In genomic region chr4:103754844-103755243, GRCh38 we compare ENCODE assay signal across 17 cellular contexts. TPM values are rescaled to one million over a fixed set of nuclear protein-coding genes. Genes with fewer than 3 reads are reported as not detected.
DNase-seq lines count a peak whose midpoint lies in the region; ATAC-seq and TF ChIP-seq lines count a peak whose summit lies in the region.
"Had no signal": no experiment of that assay in that cellular context is flagged by ENCODE, and none has a peak within 500 bp of the region (broad histone marks: within the 10 kb centered on the region; RNA-seq: fewer than 3 reads in every experiment).

No MANE protein-coding gene starts in this region.

- no peaks in the 10 kb centered on the region for H3K9me3 ChIP-seq in CD4-positive, alpha-beta T cell (ENCODE audit: control insufficient read depth, low read length)
- H3K9me3 ChIP-seq: Peyer's patch, psoas muscle had no signal

- peak; percentile 22 for ATAC-seq in stimulated activated effector memory CD8-positive, alpha-beta T cell treated with anti-CD3 and anti-CD28 coated beads, Interleukin-12 subunit alpha, Interleukin-12 subunit beta, amount 100 ng/mL, for 72 hours
- no peak for ATAC-seq in CD4-positive, alpha-beta T cell (ENCODE audit: poor library complexity)
- ATAC-seq: activated naive CD8-positive, alpha-beta T cell treated with anti-CD3 and anti-CD28 coated beads, Interleukin-2, amount 50 U/mL, for 24 hours had no signal

- POLR2A ChIA-PET in CD4-positive, alpha-beta T cell (lab: Charles Lee): no interaction called here

- H3K27me3 ChIP-seq in CD4-positive, alpha-beta T cell (ENCODE audit: control insufficient read depth, insufficient read depth, low read length): no peaks in the 10 kb centered on the region
- H3K27me3 ChIP-seq: heart left ventricle, Peyer's patch had no signal

- H3K36me3 Mint-ChIP-seq in stimulated activated effector memory CD8-positive, alpha-beta T cell treated with anti-CD3 and anti-CD28 coated beads, Interleukin-12 subunit alpha, Interleukin-12 subunit beta, amount 100 ng/mL, for 72 hours: no peaks in the 10 kb centered on the region
- no peaks in the 10 kb centered on the region for H3K36me3 Mint-ChIP-seq in CD4-positive, alpha-beta T cell (ENCODE audit: low read depth)
- H3K36me3 Mint-ChIP-seq in HFFc6 (ENCODE audit: low read depth): no peaks in the 10 kb centered on the region
- H3K36me3 Mint-ChIP-seq: mesothelial cell of epicardium had no signal

- TF ChIP-seq CTCF in fibroblast of the aortic adventitia (IDR thresholded peaks at IDR 0.05; ENCODE audit: insufficient read depth, low read length) (no peak), HFFc6 (IDR thresholded peaks at IDR 0.05) (no peak)
- no peak for TF ChIP-seq CTCF in CD4-positive, alpha-beta T cell (IDR thresholded peaks at IDR 0.05)

- peak; percentile 0 for DNase-seq in DMS 273 (lab: John Stamatoyannopoulos, UW; ENCODE audit: unreplicated experiment)
- no peak for DNase-seq in DMS 273 treated with DMSO at 0.1 percent for 48 hours (lab: John Stamatoyannopoulos, UW)
- peak; percentile 74 for DNase-seq in NCI-H69 (lab: John Stamatoyannopoulos, UW)
- DNase-seq in fibroblast of the aortic adventitia (ENCODE audit: low read depth): peak; percentile 3
- no peak for DNase-seq in stimulated activated effector memory CD8-positive, alpha-beta T cell treated with anti-CD3 and anti-CD28 coated beads, Interleukin-12 subunit alpha, Interleukin-12 subunit beta, amount 100 ng/mL, for 72 hours (ENCODE audit: low spot score in 2 of 2)
- no peak for DNase-seq in CD4-positive, alpha-beta T cell
- DNase-seq in HFFc6: no peak
- DNase-seq in AG08396 (ENCODE audit: low spot score): no peak
- DNase-seq: activated naive CD8-positive, alpha-beta T cell treated with anti-CD3 and anti-CD28 coated beads, Interleukin-2, amount 50 U/mL, for 24 hours; DMS79 treated with DMSO at 0.1 percent for 48 hours; NCI-H1048; Peyer's patch; psoas muscle had no signal

- H3K27ac Mint-ChIP-seq in stimulated activated effector memory CD8-positive, alpha-beta T cell treated with anti-CD3 and anti-CD28 coated beads, Interleukin-12 subunit alpha, Interleukin-12 subunit beta, amount 100 ng/mL, for 72 hours: no peak overlapping the region
- H3K27ac Mint-ChIP-seq in CD4-positive, alpha-beta T cell: no peak overlapping the region
- H3K27ac Mint-ChIP-seq in HFFc6: no peak overlapping the region
- H3K27ac Mint-ChIP-seq: activated naive CD8-positive, alpha-beta T cell treated with anti-CD3 and anti-CD28 coated beads, Interleukin-2, amount 50 U/mL, for 24 hours; dendritic cell treated with granulocyte-macrophage colony-stimulating factor and Interleukin-4, amounts not matched to agents 40 ng/mL and 50 ng/mL, for 4 days; mesothelial cell of epicardium had no signal

- no peak overlapping the region for H3K4me3 ChIP-seq in fibroblast of the aortic adventitia (ENCODE audit: low read depth, low read length)
- H3K4me3 ChIP-seq: heart left ventricle, Peyer's patch, psoas muscle had no signal

- H3K27ac ChIP-seq in CD4-positive, alpha-beta T cell (ENCODE audit: low read depth, low read length): no peak overlapping the region
- H3K27ac ChIP-seq: 22Rv1, heart left ventricle, Peyer's patch, psoas muscle had no signal

- peaks cover 10% of the 10 kb centered on the region for H3K9me3 Mint-ChIP-seq in stimulated activated effector memory CD8-positive, alpha-beta T cell treated with anti-CD3 and anti-CD28 coated beads, Interleukin-12 subunit alpha, Interleukin-12 subunit beta, amount 100 ng/mL, for 72 hours
- H3K9me3 Mint-ChIP-seq in CD4-positive, alpha-beta T cell: peaks cover 11% of the 10 kb centered on the region
- H3K9me3 Mint-ChIP-seq in HFFc6: no peaks in the 10 kb centered on the region; the same call in 1 of the 2 replicates
- H3K9me3 Mint-ChIP-seq: mesothelial cell of epicardium had no signal

- CTCF ChIA-PET in CD4-positive, alpha-beta T cell (lab: Charles Lee): no interaction called here

- H3K27me3 Mint-ChIP-seq in CD4-positive, alpha-beta T cell: no peaks in the 10 kb centered on the region
- H3K27me3 Mint-ChIP-seq in HFFc6 (ENCODE audit: insufficient read depth): peaks cover 3% of the 10 kb centered on the region; the same call in 1 of the 2 replicates
- H3K27me3 Mint-ChIP-seq: activated naive CD8-positive, alpha-beta T cell treated with anti-CD3 and anti-CD28 coated beads, Interleukin-2, amount 50 U/mL, for 24 hours; dendritic cell treated with granulocyte-macrophage colony-stimulating factor and Interleukin-4, amounts not matched to agents 40 ng/mL and 50 ng/mL, for 4 days had no signal

- intact Hi-C loops in CD4-positive, alpha-beta T cell (cut with DNase I, micrococcal nuclease): no loop called here

- H3K4me3 Mint-ChIP-seq in stimulated activated effector memory CD8-positive, alpha-beta T cell treated with anti-CD3 and anti-CD28 coated beads, Interleukin-12 subunit alpha, Interleukin-12 subunit beta, amount 100 ng/mL, for 72 hours: no peak overlapping the region
- H3K4me3 Mint-ChIP-seq in CD4-positive, alpha-beta T cell: no peak overlapping the region
- no peak overlapping the region for H3K4me3 Mint-ChIP-seq in HFFc6
- H3K4me3 Mint-ChIP-seq: activated naive CD8-positive, alpha-beta T cell treated with anti-CD3 and anti-CD28 coated beads, Interleukin-2, amount 50 U/mL, for 24 hours; dendritic cell treated with granulocyte-macrophage colony-stimulating factor and Interleukin-4, amounts not matched to agents 40 ng/mL and 50 ng/mL, for 4 days; mesothelial cell of epicardium had no signal

- no peaks in the 10 kb centered on the region for H3K4me1 Mint-ChIP-seq in stimulated activated effector memory CD8-positive, alpha-beta T cell treated with anti-CD3 and anti-CD28 coated beads, Interleukin-12 subunit alpha, Interleukin-12 subunit beta, amount 100 ng/mL, for 72 hours
- H3K4me1 Mint-ChIP-seq in CD4-positive, alpha-beta T cell (ENCODE audit: low read depth): no peaks in the 10 kb centered on the region
- no peaks in the 10 kb centered on the region for H3K4me1 Mint-ChIP-seq in HFFc6 (ENCODE audit: low read depth)
- H3K4me1 Mint-ChIP-seq: activated naive CD8-positive, alpha-beta T cell treated with anti-CD3 and anti-CD28 coated beads, Interleukin-2, amount 50 U/mL, for 24 hours; mesothelial cell of epicardium had no signal

RNA-seq across cellular contexts. Expression of gene TACR3, which starts 35.1 kb away (rescaled TPM):
- total RNA-seq in fibroblast of the aortic adventitia (ENCODE audit: low replicate concordance): 0.09 TPM in 1 of 2 replicates, not detected in the other
- not detected for total RNA-seq in CD4-positive, alpha-beta T cell
- total RNA-seq in HFFc6 (2021; fragmentation: NEBNext Ultra II Directional; extraction: Animal tissue kit (Norgen Biotek cat#: 25700)): not detected
- total RNA-seq: heart left ventricle, mesothelial cell of epicardium, Peyer's patch had no signal

Comparison
In these comparisons a context has a peak if more than half of its experiments do, and no peak if none do; other contexts are left out.
1. DNase-seq: peak in DMS 273 (single experiment), NCI-H69 (single experiment) and fibroblast of the aortic adventitia (single experiment); none in DMS 273 treated with DMSO at 0.1 percent for 48 hours (single experiment), stimulated activated effector memory CD8-positive, alpha-beta T cell treated with anti-CD3 and anti-CD28 coated beads, Interleukin-12 subunit alpha, Interleukin-12 subunit beta, amount 100 ng/mL, for 72 hours (0 of 2), CD4-positive, alpha-beta T cell (0 of 10), HFFc6 (single experiment) and AG08396 (single experiment).